14 cellular contexts compared by ENCODE assay signal in the genomic region with DNA sequence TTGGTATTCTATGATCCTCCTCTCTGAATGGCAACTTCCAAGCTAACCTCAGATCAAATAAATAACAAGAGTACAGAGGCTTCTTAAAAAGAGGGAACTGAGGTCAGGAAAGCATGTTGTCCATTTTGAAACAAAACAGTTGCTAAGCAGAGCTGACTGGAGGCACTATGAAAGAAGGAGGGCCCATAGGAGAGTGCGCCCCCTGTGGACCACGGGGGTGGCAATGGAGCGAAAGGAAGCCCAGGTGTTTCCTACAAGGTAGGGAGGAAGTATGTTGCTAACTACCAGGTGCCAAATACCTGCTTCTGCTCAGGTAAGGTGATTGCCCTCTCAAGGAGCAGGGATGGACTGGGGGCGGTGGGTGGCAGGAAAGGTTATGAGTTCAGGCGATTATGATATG.
DNase-seq lines count a peak whose midpoint lies in the region; ATAC-seq and TF ChIP-seq lines count a peak whose summit lies in the region.
"Had no signal": no experiment of that assay in that cellular context is flagged by ENCODE, and none has a peak within 500 bp of the region (broad histone marks: within the 10 kb centered on the region; RNA-seq: fewer than 3 reads in every experiment).

No MANE protein-coding gene starts in this region.

- ATAC-seq in PC-3 (no peak), GM18873 (IDR thresholded peaks at IDR 0.05; ENCODE audit: low FRiP score, unreplicated experiment) (no peak), HG03565 (IDR thresholded peaks at IDR 0.05; ENCODE audit: unreplicated experiment) (no peak)

- no peak overlapping the region for H3K23ac ChIP-seq in mesenchymal stem cell (ENCODE audit: low read length in 2 of 2)

- no peak overlapping the region for H2BK12ac ChIP-seq in mesenchymal stem cell (ENCODE audit: low read length in 2 of 2)

- POLR2A ChIA-PET in PC-3 (lab: Charles Lee; ENCODE audit: unreplicated experiment): no interaction called here

- H3K4ac ChIP-seq in mesenchymal stem cell (ENCODE audit: low read depth in 1 of 2, low read length in 2 of 2): no peak overlapping the region

- H3K9me2 ChIP-seq in PC-3 (replicated peaks; ENCODE audit: low read length): no peaks in the 10 kb centered on the region

- H4K20me1 ChIP-seq in PC-3 (ENCODE audit: low read length): no peaks in the 10 kb centered on the region

- H4K8ac ChIP-seq in mesenchymal stem cell (ENCODE audit: low read length): no peak overlapping the region

- H3K14ac ChIP-seq in mesenchymal stem cell (ENCODE audit: low read length in 2 of 2): no peak overlapping the region

- intact Hi-C loops in PC-3 (cut with micrococcal nuclease): no loop called here

- no peaks in the 10 kb centered on the region for H3K79me1 ChIP-seq in mesenchymal stem cell (replicated peaks; ENCODE audit: low read length, poor library complexity, severe bottlenecking)

- 49% methylated on average over 5 of the region's 5 CpGs for WGBS in mesenchymal stem cell

- TF ChIP-seq CTCF in GM13976 (IDR thresholded peaks at IDR 0.05; ENCODE audit: borderline replicate concordance, control extremely low read depth, extremely low read depth, insufficient read depth, missing control alignments): peak; percentile 17
- TF ChIP-seq CTCF in PC-3 (conservative IDR thresholded peaks at IDR 0.05; ENCODE audit: low read depth, low read length): peak; percentile 24; the same call in 1 of the 2 replicates

- H2AFZ ChIP-seq in PC-3 (ENCODE audit: low read length) (no peak overlapping the region), mesenchymal stem cell (ENCODE audit: low read depth, low read length) (no peak overlapping the region)
- H2AFZ ChIP-seq: hepatocyte had no signal

- CTCF ChIA-PET in PC-3 (lab: Charles Lee): no interaction called here

- H3K79me2 ChIP-seq in PC-3 (ENCODE audit: low read length): no peaks in the 10 kb centered on the region
- H3K79me2 ChIP-seq: hepatocyte had no signal

- no peaks in the 10 kb centered on the region for H3F3A ChIP-seq in PC-3 (ENCODE audit: low read length, unreplicated experiment)

- H3K4me2 ChIP-seq in PC-3 (ENCODE audit: low read length): no peak overlapping the region
- no peak overlapping the region for H3K4me2 ChIP-seq in mesenchymal stem cell (ENCODE audit: low read length, poor library complexity, severe bottlenecking)
- H3K4me2 ChIP-seq: hepatocyte had no signal

- H4K91ac ChIP-seq in mesenchymal stem cell (ENCODE audit: low read length): peak overlapping the region; percentile 18

- no peak overlapping the region for H2AK5ac ChIP-seq in mesenchymal stem cell (ENCODE audit: low read length, severe bottlenecking)

- H3K9me3 ChIP-seq in PC-3 (ENCODE audit: low read length): no peaks in the 10 kb centered on the region
- peaks cover 11% of the 10 kb centered on the region for H3K9me3 ChIP-seq in mesenchymal stem cell (ENCODE audit: control insufficient read depth, low read length)

- H3K36me3 ChIP-seq in PC-3 (ENCODE audit: low read depth, low read length): no peaks in the 10 kb centered on the region
- no peaks in the 10 kb centered on the region for H3K36me3 ChIP-seq in mesenchymal stem cell (ENCODE audit: control insufficient read depth in 1 of 2, insufficient read depth in 2 of 2, low read depth in 1 of 2, low read length in 2 of 2)
- H3K36me3 ChIP-seq: ovary, upper lobe of left lung had no signal

- H3K9ac ChIP-seq in PC-3 (ENCODE audit: low read length) (no peak overlapping the region), mesenchymal stem cell (ENCODE audit: low read length) (no peak overlapping the region)

- H3K27me3 ChIP-seq in PC-3 (ENCODE audit: low read length): no peaks in the 10 kb centered on the region
- H3K27me3 ChIP-seq in mesenchymal stem cell (ENCODE audit: control insufficient read depth in 1 of 2, insufficient read depth in 1 of 2, low read length in 2 of 2): peaks cover 0 to 10% of the 10 kb centered on the region in 2 experiments
- H3K27me3 ChIP-seq: hepatocyte, ovary, upper lobe of left lung had no signal

- H3K4me1 ChIP-seq in PC-3 (ENCODE audit: insufficient read depth, low read length) (no peaks in the 10 kb centered on the region), mesenchymal stem cell (ENCODE audit: control insufficient read depth, insufficient read depth, low read depth, low read length) (no peaks in the 10 kb centered on the region)
- H3K4me1 ChIP-seq: upper lobe of left lung had no signal

- no peak overlapping the region for H2BK120ac ChIP-seq in mesenchymal stem cell (ENCODE audit: low read depth, low read length)

- H3K18ac ChIP-seq in mesenchymal stem cell (ENCODE audit: low read depth in 1 of 2, low read length in 2 of 2): no peak overlapping the region

- H3K27ac ChIP-seq in PC-3 (ENCODE audit: low read length) (no peak overlapping the region), mesenchymal stem cell (ENCODE audit: low read length, poor library complexity, severe bottlenecking) (no peak overlapping the region)
- H3K27ac ChIP-seq: hepatocyte, ovary, upper lobe of left lung had no signal

- DNase-seq in NCI-H748 (lab: John Stamatoyannopoulos, UW; ENCODE audit: unreplicated experiment) (peak; percentile 30), NCI-H748 treated with DMSO at 0.1 percent for 48 hours (lab: John Stamatoyannopoulos, UW) (no peak), GM13976 (ENCODE audit: low spot score) (no peak), PC-3 (no peak), mesenchymal stem cell (no peak), Kasumi-1 (lab: John Stamatoyannopoulos, UW) (no peak)
- DNase-seq: activated gamma-delta T cell treated with Interleukin-2 at 50 U/mL for 16 hours, IMR-90, NCI-H2029 treated with DMSO at 0.1 percent for 48 hours, upper lobe of left lung had no signal

- BruUV-seq in PC-3 (replicated peaks; lab: Mats Ljungman, UMichigan): no TSS peak

- H2BK5ac ChIP-seq in mesenchymal stem cell (ENCODE audit: low read depth, low read length, poor library complexity, severe bottlenecking): no peak overlapping the region

- in situ Hi-C loops in GM13976 (cut with MboI; ENCODE audit: low sequenced_read_pairs, unreplicated experiment): no loop called here

- no peak overlapping the region for H3K4me3 ChIP-seq in PC-3 (ENCODE audit: low read length)
- no peak overlapping the region for H3K4me3 ChIP-seq in mesenchymal stem cell (ENCODE audit: insufficient read depth in 1 of 2, low read depth in 1 of 2, low read length in 2 of 2)
- H3K4me3 ChIP-seq: hepatocyte, ovary, upper lobe of left lung had no signal

- no peak overlapping the region for H2BK15ac ChIP-seq in mesenchymal stem cell (ENCODE audit: low read depth, poor library complexity, severe bottlenecking)
